ENCODE assay signal across 23 cellular contexts in genomic region chr6:77136086-77136485, GRCh38.
DNase-seq lines count a peak whose midpoint lies in the region; ATAC-seq and TF ChIP-seq lines count a peak whose summit lies in the region.
"Had no signal": no experiment of that assay in that cellular context is flagged by ENCODE, and none has a peak within 500 bp of the region (broad histone marks: within the 10 kb centered on the region; RNA-seq: fewer than 3 reads in every experiment).

No MANE protein-coding gene starts in this region.

- H3K4me1 ChIP-seq in foreskin keratinocyte = peaks cover 18% of the 10 kb centered on the region
- H3K4me1 ChIP-seq: ascending aorta, heart right ventricle, thyroid gland had no signal

- DNase-seq in A172 (ENCODE audit: low spot score) = peak; percentile 8
- peak; percentile 37 for DNase-seq in HT1080 (ENCODE audit: low read depth)
- peak; percentile 38 for DNase-seq in astrocyte of the spinal cord (ENCODE audit: low read depth, low spot score)
- peak; percentile 70 to 83 for DNase-seq in foreskin keratinocyte
- DNase-seq in islet precursor cell = no peak
- DNase-seq in retina = no peak
- DNase-seq in stimulated activated CD4-positive, alpha-beta T cell treated with anti-CD3 and anti-CD28 coated beads, Interleukin-15, amount 100 ng/mL, for 24 hours = no peak
- DNase-seq: activated T-cell treated with anti-CD3 and anti-CD28 coated beads for 4 hours; AML-193; CD4-positive, alpha-beta T cell; foreskin fibroblast; heart right ventricle; mesenchymal stem cell; MM.1S; NCI-H1417 treated with DMSO at 0.1 percent for 48 hours; NCI-H2081 treated with DMSO at 0.1 percent for 48 hours; NCI-H345; NCI-H748 treated with DMSO at 0.1 percent for 48 hours; stimulated activated naive CD8-positive, alpha-beta T cell treated with anti-CD3 and anti-CD28 coated beads, Interleukin-15, Interleukin-2, amounts not matched to agents 100 U/mL and 50 U/mL, for 24 hours; thyroid gland had no signal

- H3K27me3 ChIP-seq in foreskin keratinocyte = no peaks in the 10 kb centered on the region
- H3K27me3 ChIP-seq: ascending aorta, heart right ventricle, thyroid gland had no signal

- TF ChIP-seq CTCF in astrocyte of the spinal cord (IDR thresholded peaks at IDR 0.05; ENCODE audit: low read depth, low read length) (no peak), foreskin keratinocyte (conservative IDR thresholded peaks at IDR 0.05) (no peak)

- no peak overlapping the region for H3K4me3 ChIP-seq in astrocyte of the spinal cord (ENCODE audit: low read depth, low read length)
- H3K4me3 ChIP-seq: ascending aorta, heart right ventricle, K562, thyroid gland had no signal

- in situ Hi-C loops in astrocyte of the spinal cord (cut with HindIII; ENCODE audit: low sequenced_read_pairs) = no loop called here

- ATAC-seq in foreskin keratinocyte (peak; percentile 97), GM21576 (IDR thresholded peaks at IDR 0.05; ENCODE audit: unreplicated experiment) (no peak)
- ATAC-seq: heart right ventricle; K562; stimulated activated naive CD8-positive, alpha-beta T cell treated with anti-CD3 and anti-CD28 coated beads, Interleukin-15, Interleukin-2, amounts not matched to agents 100 U/mL and 50 U/mL, for 24 hours had no signal

- H3K27ac ChIP-seq in foreskin keratinocyte = no peak overlapping the region
- H3K27ac ChIP-seq: ascending aorta, heart right ventricle, thyroid gland had no signal

Comparison
In these comparisons a context has a peak if more than half of its experiments do, and no peak if none do; other contexts are left out.
1. DNase-seq: peak in A172 (single experiment), HT1080 (single experiment), astrocyte of the spinal cord (single experiment) and foreskin keratinocyte (2 of 2); none in islet precursor cell (single experiment), retina (single experiment) and stimulated activated CD4-positive, alpha-beta T cell treated with anti-CD3 and anti-CD28 coated beads, Interleukin-15, amount 100 ng/mL, for 24 hours (single experiment).